1 cellular context compared by ENCODE assay signal in genomic region chr6:147209762-147210449, GRCh38.
TF ChIP-seq lines count a peak whose summit lies in the region.

No MANE protein-coding gene starts in this region.

TF ChIP-seq in K562, 482 proteins besides CTCF, POLR2A, EP300 and RAD21 (continued from another document):
- TF ChIP-seq ZNF592 (IDR thresholded peaks at IDR 0.05) (0 out of 2 replicates have a peak, but pooled peaks have one; percentile 29), CHD1 (IDR thresholded peaks at IDR 0.05; ENCODE audit: low read length) (peak; percentile 31), RBFOX2 (IDR thresholded peaks at IDR 0.05; ENCODE audit: low read depth, low read length) (peak; percentile 72), NR2F6 (CRISPR knock-in tag; IDR thresholded peaks at IDR 0.05) (0 out of 2 replicates have a peak, but pooled peaks have one; percentile 6), FIP1L1 (IDR thresholded peaks at IDR 0.05; ENCODE audit: low read depth, low read length, poor library complexity, severe bottlenecking) (no peak), ARID1B (IDR thresholded peaks at IDR 0.05) (no peak), E4F1 (CRISPR knock-in tag; IDR thresholded peaks at IDR 0.05; ENCODE audit: borderline replicate concordance) (peak; percentile 47; the same call in 1 of the 2 replicates), ZFPM2 (CRISPR knock-in tag; IDR thresholded peaks at IDR 0.05) (peak; percentile 65; the same call in 1 of the 2 replicates), HNRNPL (IDR thresholded peaks at IDR 0.05; ENCODE audit: low read depth, low read length) (no peak), TEAD4 (IDR thresholded peaks at IDR 0.05; ENCODE audit: low read length) (0 out of 2 replicates have a peak, but pooled peaks have one; percentile 4), TEAD4 (CRISPR knock-in tag; IDR thresholded peaks at IDR 0.05; ENCODE audit: borderline replicate concordance) (no peak), ZBTB17 (CRISPR knock-in tag; IDR thresholded peaks at IDR 0.05) (no peak), TCFL5 (CRISPR knock-in tag; conservative IDR thresholded peaks at IDR 0.05) (no peak), MAZ (CRISPR knock-in tag; conservative IDR thresholded peaks at IDR 0.05 in 1 of 2, IDR thresholded peaks at IDR 0.05 in 1 of 2) (0 out of 4 replicates have a peak, but pooled peaks of 1 of the 2 experiments have one; percentile 20), ZNF780A (CRISPR knock-in tag; IDR thresholded peaks at IDR 0.05) (peak; percentile 83), ZFX (CRISPR knock-in tag; IDR thresholded peaks at IDR 0.05) (no peak), ZBTB9 (CRISPR knock-in tag; IDR thresholded peaks at IDR 0.05) (0 out of 2 replicates have a peak, but pooled peaks have one; percentile 47), SMARCB1 (IDR thresholded peaks at IDR 0.05; ENCODE audit: insufficient read length, low read depth) (no peak), PHF8 (IDR thresholded peaks at IDR 0.05; ENCODE audit: borderline replicate concordance, low read length) (no peak), NCOA6 (IDR thresholded peaks at IDR 0.05) (no peak), ZNF431 (CRISPR knock-in tag; IDR thresholded peaks at IDR 0.05) (no peak), MCM2 (IDR thresholded peaks at IDR 0.05; ENCODE audit: low read depth) (no peak), MCM5 (IDR thresholded peaks at IDR 0.05; ENCODE audit: low read depth) (no peak), HMGN3 (IDR thresholded peaks at IDR 0.05; ENCODE audit: borderline replicate concordance, extremely low read depth, insufficient read length, low read depth, low read length) (peak; percentile 34), ZNF347 (CRISPR knock-in tag; IDR thresholded peaks at IDR 0.05; ENCODE audit: low read depth) (0 out of 2 replicates have a peak, but pooled peaks have one; percentile 6), ZNF23 (CRISPR knock-in tag; IDR thresholded peaks at IDR 0.05) (0 out of 2 replicates have a peak, but pooled peaks have one; percentile 58), ZNF165 (CRISPR knock-in tag; IDR thresholded peaks at IDR 0.05; ENCODE audit: borderline replicate concordance) (no peak)
- TF ChIP-seq, protein P1, sequence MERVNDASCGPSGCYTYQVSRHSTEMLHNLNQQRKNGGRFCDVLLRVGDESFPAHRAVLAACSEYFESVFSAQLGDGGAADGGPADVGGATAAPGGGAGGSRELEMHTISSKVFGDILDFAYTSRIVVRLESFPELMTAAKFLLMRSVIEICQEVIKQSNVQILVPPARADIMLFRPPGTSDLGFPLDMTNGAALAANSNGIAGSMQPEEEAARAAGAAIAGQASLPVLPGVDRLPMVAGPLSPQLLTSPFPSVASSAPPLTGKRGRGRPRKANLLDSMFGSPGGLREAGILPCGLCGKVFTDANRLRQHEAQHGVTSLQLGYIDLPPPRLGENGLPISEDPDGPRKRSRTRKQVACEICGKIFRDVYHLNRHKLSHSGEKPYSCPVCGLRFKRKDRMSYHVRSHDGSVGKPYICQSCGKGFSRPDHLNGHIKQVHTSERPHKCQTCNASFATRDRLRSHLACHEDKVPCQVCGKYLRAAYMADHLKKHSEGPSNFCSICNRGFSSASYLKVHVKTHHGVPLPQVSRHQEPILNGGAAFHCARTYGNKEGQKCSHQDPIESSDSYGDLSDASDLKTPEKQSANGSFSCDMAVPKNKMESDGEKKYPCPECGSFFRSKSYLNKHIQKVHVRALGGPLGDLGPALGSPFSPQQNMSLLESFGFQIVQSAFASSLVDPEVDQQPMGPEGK (CRISPR knock-in tag; IDR thresholded peaks at IDR 0.05; ENCODE audit: borderline replicate concordance): 0 out of 2 replicates have a peak, but pooled peaks have one; percentile 30
TF ChIP-seq in K562: peak in this region for 38.
